Comparison of ENCODE assay signal across 12 cellular contexts in the genomic region with DNA sequence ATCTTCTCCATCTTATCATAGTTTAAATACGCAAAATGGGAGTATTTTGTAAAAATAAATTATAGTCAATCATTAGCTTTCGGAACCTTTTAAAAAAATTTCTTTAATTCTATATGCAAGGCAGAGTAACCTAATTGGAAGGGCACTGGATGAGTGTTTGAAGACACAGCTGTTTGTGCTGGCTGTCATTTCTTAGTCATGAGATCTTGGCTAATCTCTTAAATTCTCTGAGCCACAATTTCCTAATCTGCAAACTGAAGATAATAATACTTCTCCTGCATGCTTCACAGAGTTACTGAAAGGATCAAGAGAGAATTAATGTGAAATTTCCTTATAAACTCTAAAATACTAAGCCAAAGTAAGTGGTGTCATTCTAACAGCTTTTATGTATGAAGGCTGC.
"Had no signal": no experiment of that assay in that cellular context is flagged by ENCODE, and none has a peak within 500 bp of the region (broad histone marks: within the 10 kb centered on the region; RNA-seq: fewer than 3 reads in every experiment).

No MANE protein-coding gene starts in this region.

- DNase-seq: activated naive CD4-positive, alpha-beta T cell treated with anti-CD3 and anti-CD28 coated beads, Interleukin-2, amount 50 U/mL, for 16 hours; hypothalamus; midbrain; naive thymus-derived CD4-positive, alpha-beta T cell; posterior cingulate gyrus; thyroid gland had no signal

- H3K9me3 Mint-ChIP-seq: activated T-helper 2 cell treated with anti-CD3 and anti-CD28 coated beads, Interferon-gamma antibody, Interleukin-2, Interleukin-4, amounts not matched to agents 10 μg/mL and 5 μg/mL and 100 μg/mL, durations not matched to agents 14 hours and 24 hours and 36 hours; brain had no signal

- H3K27me3 ChIP-seq: neutrophil, thyroid gland had no signal

- H3K36me3 Mint-ChIP-seq: brain; naive thymus-derived CD4-positive, alpha-beta T cell had no signal

- H3K27me3 Mint-ChIP-seq: naive thymus-derived CD4-positive, alpha-beta T cell had no signal

- H3K27ac ChIP-seq: neutrophil, skin epidermis, thyroid gland had no signal

- H3K27ac Mint-ChIP-seq: activated T-helper 2 cell treated with anti-CD3 and anti-CD28 coated beads, Interferon-gamma antibody, Interleukin-2, Interleukin-4, amounts not matched to agents 10 μg/mL and 5 μg/mL and 100 μg/mL, durations not matched to agents 14 hours and 24 hours and 36 hours; naive thymus-derived CD4-positive, alpha-beta T cell had no signal

- H3K4me3 ChIP-seq: lung, skin epidermis, thyroid gland had no signal

- H3K36me3 ChIP-seq: neutrophil, thyroid gland had no signal

- H3K4me1 Mint-ChIP-seq: naive thymus-derived CD4-positive, alpha-beta T cell had no signal

- H3K9me3 ChIP-seq: neutrophil, thyroid gland had no signal

- H3K4me3 Mint-ChIP-seq: naive thymus-derived CD4-positive, alpha-beta T cell had no signal

- H3K4me1 ChIP-seq: thyroid gland had no signal

- ATAC-seq: activated CD4-positive, CD25-positive, alpha-beta regulatory T cell treated with anti-CD3 and anti-CD28 coated beads, Interleukin-2, amount 50 U/mL, for 24 hours; naive thymus-derived CD4-positive, alpha-beta T cell had no signal
